ENCODE assay signal across 1 cellular context in the genomic region with DNA sequence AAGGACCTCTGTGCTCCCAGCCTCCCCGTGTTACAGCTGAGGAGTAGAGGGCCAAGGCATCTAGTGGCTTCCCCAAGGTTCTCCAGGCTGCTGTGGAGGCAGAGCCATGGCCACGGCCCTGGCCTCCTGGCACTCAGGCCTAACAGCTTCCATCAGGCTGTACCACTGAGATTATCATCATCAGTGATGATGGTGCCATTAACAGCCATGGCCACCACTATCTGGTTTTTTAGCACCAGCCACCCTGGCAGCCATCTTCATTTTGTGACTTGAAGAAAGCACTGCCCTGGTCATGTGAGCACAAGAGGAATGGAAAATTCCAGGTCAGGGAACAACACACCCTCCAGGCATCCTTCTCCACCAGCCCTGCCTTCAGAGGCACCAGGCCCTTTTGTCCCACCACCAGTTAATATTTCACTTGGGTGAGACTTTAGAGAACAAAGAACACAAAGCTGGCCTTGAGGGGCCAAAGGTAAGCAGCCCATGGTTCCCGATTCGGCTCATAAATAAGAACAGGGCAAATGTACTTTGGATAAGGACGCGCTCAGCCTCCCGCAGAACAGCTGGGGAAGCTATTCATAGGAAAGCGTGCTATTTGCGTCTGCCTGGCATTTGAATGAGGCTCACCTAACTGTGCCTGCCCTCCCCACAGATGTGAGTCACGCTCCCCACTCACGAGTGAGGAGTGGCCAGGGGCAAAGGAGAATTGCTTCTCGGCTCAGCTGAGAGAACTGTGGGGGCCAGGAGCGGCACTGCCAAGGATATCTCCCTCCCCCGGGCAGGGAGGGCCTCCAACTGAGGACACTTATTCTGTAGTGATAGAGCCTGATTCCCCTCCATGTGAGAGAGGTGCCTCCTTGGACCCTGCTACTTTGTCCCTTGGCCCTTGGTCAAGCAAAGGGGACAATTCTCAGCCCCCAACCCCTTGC.
TF ChIP-seq lines count a peak whose summit lies in the region.

No MANE protein-coding gene starts in this region.

TF ChIP-seq in HepG2, 621 proteins besides CTCF, POLR2A, EP300 and RAD21 (continued from another document and continues in another):
- TF ChIP-seq, protein P1, sequence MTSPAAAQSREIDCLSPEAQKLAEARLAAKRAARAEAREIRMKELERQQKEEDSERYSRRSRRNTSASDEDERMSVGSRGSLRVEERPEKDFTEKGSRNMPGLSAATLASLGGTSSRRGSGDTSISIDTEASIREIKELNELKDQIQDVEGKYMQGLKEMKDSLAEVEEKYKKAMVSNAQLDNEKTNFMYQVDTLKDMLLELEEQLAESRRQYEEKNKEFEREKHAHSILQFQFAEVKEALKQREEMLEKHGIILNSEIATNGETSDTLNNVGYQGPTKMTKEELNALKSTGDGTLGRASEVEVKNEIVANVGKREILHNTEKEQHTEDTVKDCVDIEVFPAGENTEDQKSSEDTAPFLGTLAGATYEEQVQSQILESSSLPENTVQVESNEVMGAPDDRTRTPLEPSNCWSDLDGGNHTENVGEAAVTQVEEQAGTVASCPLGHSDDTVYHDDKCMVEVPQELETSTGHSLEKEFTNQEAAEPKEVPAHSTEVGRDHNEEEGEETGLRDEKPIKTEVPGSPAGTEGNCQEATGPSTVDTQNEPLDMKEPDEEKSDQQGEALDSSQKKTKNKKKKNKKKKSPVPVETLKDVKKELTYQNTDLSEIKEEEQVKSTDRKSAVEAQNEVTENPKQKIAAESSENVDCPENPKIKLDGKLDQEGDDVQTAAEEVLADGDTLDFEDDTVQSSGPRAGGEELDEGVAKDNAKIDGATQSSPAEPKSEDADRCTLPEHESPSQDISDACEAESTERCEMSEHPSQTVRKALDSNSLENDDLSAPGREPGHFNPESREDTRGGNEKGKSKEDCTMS (CRISPR knock-in tag; conservative IDR thresholded peaks at IDR 0.05) = no peak
- no peak for TF ChIP-seq GTF2F1 (IDR thresholded peaks at IDR 0.05; ENCODE audit: low read length)
- peak; percentile 87 for TF ChIP-seq PPARG (CRISPR knock-in tag; conservative IDR thresholded peaks at IDR 0.05)
- TF ChIP-seq ZNF275 (CRISPR knock-in tag; IDR thresholded peaks at IDR 0.05; ENCODE audit: borderline replicate concordance) = no peak
- no peak for TF ChIP-seq SMARCE1 (IDR thresholded peaks at IDR 0.05; ENCODE audit: borderline replicate concordance)
- no peak for TF ChIP-seq KIAA2018 (CRISPR knock-in tag; IDR thresholded peaks at IDR 0.05; ENCODE audit: borderline replicate concordance)
- no peak for TF ChIP-seq ZFAT (CRISPR knock-in tag; conservative IDR thresholded peaks at IDR 0.05)
- no peak; the same call in 1 of the 2 replicates for TF ChIP-seq KMT2B (CRISPR knock-in tag; IDR thresholded peaks at IDR 0.05)
- no peak for TF ChIP-seq NFIB (CRISPR knock-in tag; IDR thresholded peaks at IDR 0.05; ENCODE audit: borderline replicate concordance)
- TF ChIP-seq, protein P2, sequence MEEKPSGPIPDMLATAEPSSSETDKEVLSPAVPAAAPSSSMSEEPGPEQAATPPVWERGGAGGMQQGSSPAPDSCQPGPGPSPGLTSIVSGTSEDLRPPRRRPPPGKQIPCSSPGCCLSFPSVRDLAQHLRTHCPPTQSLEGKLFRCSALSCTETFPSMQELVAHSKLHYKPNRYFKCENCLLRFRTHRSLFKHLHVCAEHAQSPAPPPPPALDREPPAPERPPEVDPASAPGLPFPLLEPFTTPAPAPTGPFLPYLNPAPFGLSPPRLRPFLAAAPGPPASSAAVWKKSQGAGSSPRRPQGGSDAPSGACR (CRISPR knock-in tag; IDR thresholded peaks at IDR 0.05) = peak; percentile 43; the same call in 1 of the 2 replicates
- no peak for TF ChIP-seq NBN (conservative IDR thresholded peaks at IDR 0.05)
- TF ChIP-seq WIZ (CRISPR knock-in tag; IDR thresholded peaks at IDR 0.05) = no peak; the same call in 1 of the 2 replicates
- 0 out of 2 replicates have a peak, but pooled peaks have one; percentile 6 for TF ChIP-seq ZNF225 (CRISPR knock-in tag; IDR thresholded peaks at IDR 0.05)
- TF ChIP-seq ZNF160 (CRISPR knock-in tag; IDR thresholded peaks at IDR 0.05) = no peak; the same call in 1 of the 2 replicates
- TF ChIP-seq ZNF12 (CRISPR knock-in tag; IDR thresholded peaks at IDR 0.05) = peak; percentile 82
- peak; percentile 37; the same call in 1 of the 2 replicates for TF ChIP-seq ZNF740 (CRISPR knock-in tag; IDR thresholded peaks at IDR 0.05)
- TF ChIP-seq TGIF2 (CRISPR knock-in tag; IDR thresholded peaks at IDR 0.05) = no peak
- no peak for TF ChIP-seq SIX4 (CRISPR knock-in tag; IDR thresholded peaks at IDR 0.05)
- peak; percentile 61 for TF ChIP-seq ERF (CRISPR knock-in tag; IDR thresholded peaks at IDR 0.05)
- TF ChIP-seq ZNF382 (CRISPR knock-in tag; IDR thresholded peaks at IDR 0.05; ENCODE audit: borderline replicate concordance) = no peak
- peak; percentile 93 for TF ChIP-seq TBX2 (CRISPR knock-in tag; IDR thresholded peaks at IDR 0.05; ENCODE audit: borderline replicate concordance)
- TF ChIP-seq, protein P3, sequence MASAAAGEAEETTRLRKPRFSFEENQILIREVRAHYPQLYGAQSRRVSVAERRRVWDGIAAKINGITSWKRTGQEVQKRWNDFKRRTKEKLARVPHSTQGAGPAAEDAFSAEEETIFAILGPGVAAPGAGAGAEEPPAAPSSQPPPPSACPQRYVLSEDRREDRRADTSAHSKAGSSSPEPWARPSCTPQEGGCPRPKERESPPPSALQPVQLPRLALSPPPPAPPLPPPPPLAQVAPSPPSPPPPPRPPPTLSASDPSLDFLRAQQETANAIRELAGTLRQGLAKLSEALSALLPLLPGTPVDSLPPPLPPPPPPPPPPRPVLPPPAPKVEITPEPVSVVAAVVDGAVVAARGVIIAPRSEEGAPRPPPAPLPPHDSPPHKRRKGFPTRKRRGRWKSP (CRISPR knock-in tag; IDR thresholded peaks at IDR 0.05) = peak; percentile 94
- no peak for TF ChIP-seq THAP8 (CRISPR knock-in tag; IDR thresholded peaks at IDR 0.05; ENCODE audit: borderline replicate concordance)
- TF ChIP-seq, protein P4, sequence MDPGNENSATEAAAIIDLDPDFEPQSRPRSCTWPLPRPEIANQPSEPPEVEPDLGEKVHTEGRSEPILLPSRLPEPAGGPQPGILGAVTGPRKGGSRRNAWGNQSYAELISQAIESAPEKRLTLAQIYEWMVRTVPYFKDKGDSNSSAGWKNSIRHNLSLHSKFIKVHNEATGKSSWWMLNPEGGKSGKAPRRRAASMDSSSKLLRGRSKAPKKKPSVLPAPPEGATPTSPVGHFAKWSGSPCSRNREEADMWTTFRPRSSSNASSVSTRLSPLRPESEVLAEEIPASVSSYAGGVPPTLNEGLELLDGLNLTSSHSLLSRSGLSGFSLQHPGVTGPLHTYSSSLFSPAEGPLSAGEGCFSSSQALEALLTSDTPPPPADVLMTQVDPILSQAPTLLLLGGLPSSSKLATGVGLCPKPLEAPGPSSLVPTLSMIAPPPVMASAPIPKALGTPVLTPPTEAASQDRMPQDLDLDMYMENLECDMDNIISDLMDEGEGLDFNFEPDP (CRISPR knock-in tag; conservative IDR thresholded peaks at IDR 0.05) = no peak
- TF ChIP-seq ZNF180 (CRISPR knock-in tag; IDR thresholded peaks at IDR 0.05; ENCODE audit: borderline replicate concordance, low read depth) = no peak
- no peak; the same call in 1 of the 2 replicates for TF ChIP-seq PHF20 (CRISPR knock-in tag; IDR thresholded peaks at IDR 0.05)
- TF ChIP-seq DMAP1 (CRISPR knock-in tag; IDR thresholded peaks at IDR 0.05) = peak; percentile 72
- peak; percentile 84; the same call in 1 of the 2 replicates for TF ChIP-seq RFXAP (CRISPR knock-in tag; IDR thresholded peaks at IDR 0.05; ENCODE audit: borderline replicate concordance)
- peak; percentile 95 for TF ChIP-seq ARNTL (CRISPR knock-in tag; IDR thresholded peaks at IDR 0.05)
- TF ChIP-seq KLF9 (CRISPR knock-in tag; IDR thresholded peaks at IDR 0.05; ENCODE audit: low read depth) = no peak
- no peak for TF ChIP-seq KLF15 (CRISPR knock-in tag; IDR thresholded peaks at IDR 0.05; ENCODE audit: borderline replicate concordance)
- TF ChIP-seq KDM2A (CRISPR knock-in tag; IDR thresholded peaks at IDR 0.05; ENCODE audit: borderline replicate concordance, low read depth) = peak; percentile 59; the same call in 1 of the 2 replicates
- no peak for TF ChIP-seq ETS1 (CRISPR knock-in tag; IDR thresholded peaks at IDR 0.05)
- TF ChIP-seq KAT7 (CRISPR knock-in tag; IDR thresholded peaks at IDR 0.05; ENCODE audit: borderline replicate concordance) = no peak
- peak; percentile 75 for TF ChIP-seq BHLHE40 (IDR thresholded peaks at IDR 0.05; ENCODE audit: low read length)
- TF ChIP-seq, protein P5, sequence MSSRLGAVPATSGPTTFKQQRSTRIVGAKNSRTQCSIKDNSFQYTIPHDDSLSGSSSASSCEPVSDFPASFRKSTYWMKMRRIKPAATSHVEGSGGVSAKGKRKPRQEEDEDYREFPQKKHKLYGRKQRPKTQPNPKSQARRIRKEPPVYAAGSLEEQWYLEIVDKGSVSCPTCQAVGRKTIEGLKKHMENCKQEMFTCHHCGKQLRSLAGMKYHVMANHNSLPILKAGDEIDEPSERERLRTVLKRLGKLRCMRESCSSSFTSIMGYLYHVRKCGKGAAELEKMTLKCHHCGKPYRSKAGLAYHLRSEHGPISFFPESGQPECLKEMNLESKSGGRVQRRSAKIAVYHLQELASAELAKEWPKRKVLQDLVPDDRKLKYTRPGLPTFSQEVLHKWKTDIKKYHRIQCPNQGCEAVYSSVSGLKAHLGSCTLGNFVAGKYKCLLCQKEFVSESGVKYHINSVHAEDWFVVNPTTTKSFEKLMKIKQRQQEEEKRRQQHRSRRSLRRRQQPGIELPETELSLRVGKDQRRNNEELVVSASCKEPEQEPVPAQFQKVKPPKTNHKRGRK (CRISPR knock-in tag; IDR thresholded peaks at IDR 0.05) = no peak
- peak; percentile 100 for TF ChIP-seq PHF21A (CRISPR knock-in tag; IDR thresholded peaks at IDR 0.05)
